8 cellular contexts compared by ENCODE assay signal in genomic region chr3:51392301-51393095, GRCh38. TPM values are rescaled to one million over a fixed set of nuclear protein-coding genes. Genes with fewer than 3 reads are reported as not detected.
DNase-seq lines count a peak whose midpoint lies in the region; TF ChIP-seq lines count a peak whose summit lies in the region.

No MANE protein-coding gene starts in this region.

- H3K4me3 Mint-ChIP-seq in activated naive CD8-positive, alpha-beta T cell: peak overlapping the region; percentile 83

- H3K36me3 ChIP-seq in iPS DF 6.9 (ENCODE audit: control insufficient read depth, insufficient read depth, low read length) (peaks cover 49% of the 10 kb centered on the region), smooth muscle cell (ENCODE audit: low read depth) (no peaks in the 10 kb centered on the region)

- no peaks in the 10 kb centered on the region for H3K4me1 ChIP-seq in iPS DF 6.9 (ENCODE audit: control insufficient read depth, insufficient read depth, low read length)
- peaks cover 36% of the 10 kb centered on the region for H3K4me1 ChIP-seq in smooth muscle cell (ENCODE audit: low read depth)

- H3K9ac ChIP-seq in smooth muscle cell (ENCODE audit: low read depth): peak overlapping the region; percentile 97

- H3K36me3 Mint-ChIP-seq in activated naive CD8-positive, alpha-beta T cell: peaks cover 16% of the 10 kb centered on the region

- H2AFZ ChIP-seq in smooth muscle cell (ENCODE audit: low read depth): no peak overlapping the region

- H3K27me3 Mint-ChIP-seq in activated naive CD8-positive, alpha-beta T cell: no peaks in the 10 kb centered on the region

- H3K4me2 ChIP-seq in smooth muscle cell: peak overlapping the region; percentile 97

- peaks cover 61% of the 10 kb centered on the region for H3K4me1 Mint-ChIP-seq in activated naive CD8-positive, alpha-beta T cell (ENCODE audit: low read depth)

- WGBS in iPS DF 6.9 (ENCODE audit: insufficient coverage, insufficient read length): no CpG with 5 or more reads among the region's 44 CpGs
- WGBS in smooth muscle cell (ENCODE audit: low lambda C conversion rate): 88% methylated on average over 44 of the region's 44 CpGs

- H3K27ac ChIP-seq in HL-60 (replicated peaks) (peak overlapping the region; percentile 18; the same call in 1 of the 2 replicates), iPS DF 6.9 (ENCODE audit: low read length) (no peak overlapping the region), smooth muscle cell (ENCODE audit: low read depth) (peak overlapping the region; percentile 97)

- no peaks in the 10 kb centered on the region for H3K9me3 Mint-ChIP-seq in activated naive CD8-positive, alpha-beta T cell (ENCODE audit: low read depth)

- H3K79me2 ChIP-seq in smooth muscle cell (ENCODE audit: low read depth): peaks cover 48% of the 10 kb centered on the region

- no peak for TF ChIP-seq CTCF in HL-60 (IDR thresholded peaks at IDR 0.05; ENCODE audit: insufficient read depth, low read length)
- TF ChIP-seq CTCF in smooth muscle cell (IDR thresholded peaks at IDR 0.05; ENCODE audit: borderline replicate concordance, insufficient read depth, poor library complexity, severe bottlenecking): no peak

- no peak for DNase-seq in HL-60 (ENCODE audit: low read depth in 1 of 2, low spot score in 1 of 2)
- DNase-seq in iPS DF 6.9 (ENCODE audit: low read depth, low spot score): no peak
- DNase-seq in smooth muscle cell (lab: John Stamatoyannopoulos, UW; ENCODE audit: unreplicated experiment): no peak
- no peak for DNase-seq in OCI-M2 (lab: John Stamatoyannopoulos, UW; ENCODE audit: unreplicated experiment)
- DNase-seq in NK-92 treated with Interleukin-12 subunit alpha and Interleukin-12 subunit beta, amount 100 ng/mL, for 24 hours (lab: John Stamatoyannopoulos, UW): no peak
- DNase-seq in epidermal melanocyte (ENCODE audit: insufficient read length, low spot score): no peak
- no peak for DNase-seq in cerebellar cortex (ENCODE audit: low spot score)

- H3K27ac Mint-ChIP-seq in activated naive CD8-positive, alpha-beta T cell: peak overlapping the region; percentile 72

- H3K27me3 ChIP-seq in HL-60 (ENCODE audit: insufficient read depth, poor library complexity, severe bottlenecking) (no peaks in the 10 kb centered on the region), iPS DF 6.9 (ENCODE audit: control insufficient read depth, insufficient read depth, low read length) (no peaks in the 10 kb centered on the region), smooth muscle cell (ENCODE audit: low read depth) (no peaks in the 10 kb centered on the region)

- H3K4me3 ChIP-seq in HL-60 (replicated peaks; ENCODE audit: insufficient read depth, low read length) (peak overlapping the region; percentile 55), iPS DF 6.9 (ENCODE audit: low read length) (peak overlapping the region; percentile 75), smooth muscle cell (peak overlapping the region; percentile 81)

- peaks cover 72% of the 10 kb centered on the region for H4K20me1 ChIP-seq in smooth muscle cell (ENCODE audit: low read depth)

- H3K9me3 ChIP-seq in iPS DF 6.9 (ENCODE audit: control insufficient read depth, insufficient read depth, low read length): no peaks in the 10 kb centered on the region
- no peaks in the 10 kb centered on the region for H3K9me3 ChIP-seq in smooth muscle cell (replicated peaks; ENCODE audit: low read depth)

- H3F3A ChIP-seq in smooth muscle cell (ENCODE audit: low read depth): peaks cover 59% of the 10 kb centered on the region

RNA-seq across cellular contexts. Expression of gene RBM15B, which starts 1.4 kb away (rescaled TPM):
- 18.9 and 21.7 TPM in 2 replicates for total RNA-seq in smooth muscle cell
- 32.3 and 38.0 TPM in 2 replicates for polyA plus RNA-seq in smooth muscle cell

RNA-seq across cellular contexts. Expression of gene MANF, which starts 7.4 kb away (rescaled TPM):
- 137 and 191 TPM in 2 replicates for total RNA-seq in smooth muscle cell
- polyA plus RNA-seq in smooth muscle cell: 135 and 140 TPM in 2 replicates
